In genomic region chr3:133643611-133644010, GRCh38 we compare ENCODE assay signal across 24 cellular contexts.
"Had no signal": no experiment of that assay in that cellular context is flagged by ENCODE, and none has a peak within 500 bp of the region (broad histone marks: within the 10 kb centered on the region; RNA-seq: fewer than 3 reads in every experiment).

No MANE protein-coding gene starts in this region.

- ATAC-seq: left cardiac atrium; lower lobe of right lung; right lobe of liver; stimulated activated naive B cell treated with anti-CD40 and anti-IgM and Interleukin-4, amounts not matched to agents 10 μg/mL and 1 μg/mL and 100 μg/mL, for 72 hours; stimulated activated naive CD8-positive, alpha-beta T cell treated with anti-CD3 and anti-CD28 coated beads, Interleukin-15, amount 100 ng/mL, for 72 hours; upper lobe of right lung had no signal

- H3K4me3 Mint-ChIP-seq: endodermal cell; immature natural killer cell; memory B cell; nephron; stimulated activated naive B cell treated with anti-CD40 and anti-IgM and Interleukin-4, amounts not matched to agents 10 μg/mL and 1 μg/mL and 100 μg/mL, for 72 hours; stimulated activated naive CD8-positive, alpha-beta T cell treated with anti-CD3 and anti-CD28 coated beads, Interleukin-15, amount 100 ng/mL, for 72 hours had no signal

- DNase-seq: effector CD4-positive, alpha-beta T cell; endodermal cell; immature natural killer cell; kidney; left cardiac atrium; left ventricle myocardium inferior; lower lobe of right lung; midbrain; occipital lobe; right lobe of liver; spleen; stimulated activated CD4-positive, alpha-beta T cell treated with anti-CD3 and anti-CD28 coated beads, Interleukin-2, amount 100 ng/mL, for 24 hours; stimulated activated CD4-positive, alpha-beta T cell treated with anti-CD3 and anti-CD28 coated beads, Interleukin-4, amount 100 ng/mL, for 4 hours; stimulated activated naive B cell treated with anti-CD40 and anti-IgM and Interleukin-4, amounts not matched to agents 10 μg/mL and 1 μg/mL and 100 μg/mL, for 72 hours; stimulated activated naive CD8-positive, alpha-beta T cell treated with anti-CD3 and anti-CD28 coated beads, Interleukin-15, amount 100 ng/mL, for 72 hours; testis; upper lobe of right lung had no signal

- H3K9me3 Mint-ChIP-seq: immature natural killer cell; memory B cell; nephron; stimulated activated naive B cell treated with anti-CD40 and anti-IgM and Interleukin-4, amounts not matched to agents 10 μg/mL and 1 μg/mL and 100 μg/mL, for 72 hours; stimulated activated naive CD8-positive, alpha-beta T cell treated with anti-CD3 and anti-CD28 coated beads, Interleukin-15, amount 100 ng/mL, for 72 hours had no signal

- H3K27ac Mint-ChIP-seq: endodermal cell; immature natural killer cell; memory B cell; nephron; stimulated activated naive B cell treated with anti-CD40 and anti-IgM and Interleukin-4, amounts not matched to agents 10 μg/mL and 1 μg/mL and 100 μg/mL, for 72 hours; stimulated activated naive CD8-positive, alpha-beta T cell treated with anti-CD3 and anti-CD28 coated beads, Interleukin-15, amount 100 ng/mL, for 72 hours had no signal

- H3K79me2 ChIP-seq: parathyroid adenoma had no signal

- H3K4me1 Mint-ChIP-seq: endodermal cell; memory B cell; nephron; stimulated activated naive B cell treated with anti-CD40 and anti-IgM and Interleukin-4, amounts not matched to agents 10 μg/mL and 1 μg/mL and 100 μg/mL, for 72 hours; stimulated activated naive CD8-positive, alpha-beta T cell treated with anti-CD3 and anti-CD28 coated beads, Interleukin-15, amount 100 ng/mL, for 72 hours had no signal

- H3K9ac ChIP-seq: parathyroid adenoma had no signal

- H3K9me3 ChIP-seq: left ventricle myocardium inferior, lower lobe of right lung, prostate gland, right lobe of liver, testis, tibial nerve, upper lobe of right lung, vagina had no signal

- H3K27me3 Mint-ChIP-seq: memory B cell; stimulated activated naive B cell treated with anti-CD40 and anti-IgM and Interleukin-4, amounts not matched to agents 10 μg/mL and 1 μg/mL and 100 μg/mL, for 72 hours; stimulated activated naive CD8-positive, alpha-beta T cell treated with anti-CD3 and anti-CD28 coated beads, Interleukin-15, amount 100 ng/mL, for 72 hours had no signal

- H3K27ac ChIP-seq: coronary artery, left ventricle myocardium inferior, lower lobe of right lung, parathyroid adenoma, prostate gland, right lobe of liver, spleen, testis, tibial nerve, upper lobe of right lung, vagina had no signal

- H3K4me1 ChIP-seq: left ventricle myocardium inferior, lower lobe of right lung, parathyroid adenoma, prostate gland, right lobe of liver, spleen, testis, upper lobe of right lung had no signal

- H3K4me3 ChIP-seq: coronary artery, left ventricle myocardium inferior, lower lobe of right lung, prostate gland, right lobe of liver, spleen, testis, tibial nerve, upper lobe of right lung, vagina had no signal

- H3K27me3 ChIP-seq: right lobe of liver, spleen, testis, tibial nerve, upper lobe of right lung, vagina had no signal

- H2AFZ ChIP-seq: parathyroid adenoma had no signal
